Comparison of ENCODE assay signal across 1 cellular context in genomic region chr1:185528084-185528656, GRCh38.
A peak's percentile ranks its signal among the peaks of the same experiment; 100 is the strongest.
TF ChIP-seq lines count a peak whose summit lies in the region.

No MANE protein-coding gene starts in this region.

TF ChIP-seq in K562, 482 proteins besides CTCF, POLR2A, EP300 and RAD21 (continued from another document and continues in another):
- TF ChIP-seq, protein P1, sequence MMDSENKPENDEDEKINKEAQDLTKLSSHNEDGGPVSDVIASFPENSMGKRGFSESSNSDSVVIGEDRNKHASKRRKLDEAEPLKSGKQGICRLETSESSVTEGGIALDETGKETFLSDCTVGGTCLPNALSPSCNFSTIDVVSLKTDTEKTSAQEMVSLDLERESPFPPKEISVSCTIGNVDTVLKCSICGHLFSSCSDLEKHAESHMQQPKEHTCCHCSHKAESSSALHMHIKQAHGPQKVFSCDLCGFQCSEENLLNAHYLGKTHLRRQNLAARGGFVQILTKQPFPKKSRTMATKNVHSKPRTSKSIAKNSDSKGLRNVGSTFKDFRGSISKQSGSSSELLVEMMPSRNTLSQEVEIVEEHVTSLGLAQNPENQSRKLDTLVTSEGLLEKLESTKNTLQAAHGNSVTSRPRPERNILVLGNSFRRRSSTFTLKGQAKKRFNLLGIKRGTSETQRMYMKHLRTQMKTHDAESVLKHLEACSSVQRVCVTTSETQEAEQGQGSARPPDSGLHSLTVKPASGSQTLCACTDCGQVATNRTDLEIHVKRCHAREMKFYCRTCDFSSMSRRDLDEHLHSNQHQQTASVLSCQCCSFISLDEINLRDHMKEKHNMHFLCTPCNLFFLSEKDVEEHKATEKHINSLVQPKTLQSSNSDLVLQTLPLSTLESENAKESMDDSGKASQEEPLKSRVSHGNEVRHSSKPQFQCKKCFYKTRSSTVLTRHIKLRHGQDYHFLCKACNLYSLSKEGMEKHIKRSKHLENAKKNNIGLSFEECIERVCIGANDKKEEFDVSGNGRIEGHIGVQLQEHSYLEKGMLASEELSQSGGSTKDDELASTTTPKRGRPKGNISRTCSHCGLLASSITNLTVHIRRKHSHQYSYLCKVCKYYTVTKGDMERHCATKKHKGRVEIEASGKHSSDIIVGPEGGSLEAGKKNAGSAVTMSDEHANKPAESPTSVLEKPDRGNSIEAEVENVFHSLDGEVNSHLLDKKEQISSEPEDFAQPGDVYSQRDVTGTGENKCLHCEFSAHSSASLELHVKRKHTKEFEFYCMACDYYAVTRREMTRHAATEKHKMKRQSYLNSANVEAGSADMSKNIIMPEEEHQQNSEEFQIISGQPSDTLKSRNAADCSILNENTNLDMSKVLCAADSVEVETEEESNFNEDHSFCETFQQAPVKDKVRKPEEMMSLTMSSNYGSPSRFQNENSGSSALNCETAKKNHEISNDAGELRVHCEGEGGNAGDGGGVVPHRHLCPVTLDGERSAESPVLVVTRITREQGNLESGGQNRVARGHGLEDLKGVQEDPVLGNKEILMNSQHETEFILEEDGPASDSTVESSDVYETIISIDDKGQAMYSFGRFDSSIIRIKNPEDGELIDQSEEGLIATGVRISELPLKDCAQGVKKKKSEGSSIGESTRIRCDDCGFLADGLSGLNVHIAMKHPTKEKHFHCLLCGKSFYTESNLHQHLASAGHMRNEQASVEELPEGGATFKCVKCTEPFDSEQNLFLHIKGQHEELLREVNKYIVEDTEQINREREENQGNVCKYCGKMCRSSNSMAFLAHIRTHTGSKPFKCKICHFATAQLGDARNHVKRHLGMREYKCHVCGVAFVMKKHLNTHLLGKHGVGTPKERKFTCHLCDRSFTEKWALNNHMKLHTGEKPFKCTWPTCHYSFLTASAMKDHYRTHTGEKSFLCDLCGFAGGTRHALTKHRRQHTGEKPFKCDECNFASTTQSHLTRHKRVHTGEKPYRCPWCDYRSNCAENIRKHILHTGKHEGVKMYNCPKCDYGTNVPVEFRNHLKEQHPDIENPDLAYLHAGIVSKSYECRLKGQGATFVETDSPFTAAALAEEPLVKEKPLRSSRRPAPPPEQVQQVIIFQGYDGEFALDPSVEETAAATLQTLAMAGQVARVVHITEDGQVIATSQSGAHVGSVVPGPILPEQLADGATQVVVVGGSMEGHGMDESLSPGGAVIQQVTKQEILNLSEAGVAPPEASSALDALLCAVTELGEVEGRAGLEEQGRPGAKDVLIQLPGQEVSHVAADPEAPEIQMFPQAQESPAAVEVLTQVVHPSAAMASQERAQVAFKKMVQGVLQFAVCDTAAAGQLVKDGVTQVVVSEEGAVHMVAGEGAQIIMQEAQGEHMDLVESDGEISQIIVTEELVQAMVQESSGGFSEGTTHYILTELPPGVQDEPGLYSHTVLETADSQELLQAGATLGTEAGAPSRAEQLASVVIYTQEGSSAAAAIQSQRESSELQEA (IDR thresholded peaks at IDR 0.05; ENCODE audit: low read depth) = no peak
- TF ChIP-seq ZNF445 (CRISPR knock-in tag; IDR thresholded peaks at IDR 0.05; ENCODE audit: low read depth) (no peak), TEAD4 (IDR thresholded peaks at IDR 0.05; ENCODE audit: low read length) (peak; percentile 49), TEAD4 (CRISPR knock-in tag; IDR thresholded peaks at IDR 0.05; ENCODE audit: borderline replicate concordance) (no peak), TAL1 (IDR thresholded peaks at IDR 0.05) (peak; percentile 51), ZNF316 (IDR thresholded peaks at IDR 0.05) (peak; percentile 86), JUNB (CRISPR knock-in tag; conservative IDR thresholded peaks at IDR 0.05) (no peak), ZNF764 (CRISPR knock-in tag; IDR thresholded peaks at IDR 0.05; ENCODE audit: low read depth) (no peak), CBFA2T3 (IDR thresholded peaks at IDR 0.05) (peak; percentile 74), SUPT5H (IDR thresholded peaks at IDR 0.05) (no peak), ELF2 (CRISPR knock-in tag; IDR thresholded peaks at IDR 0.05) (no peak), FOSL1 (tag; conservative IDR thresholded peaks at IDR 0.05) (peak; percentile 54; the same call in 1 of the 2 replicates), BCLAF1 (IDR thresholded peaks at IDR 0.05; ENCODE audit: borderline replicate concordance in 1 of 2, control insufficient read depth in 1 of 2, low read depth in 2 of 2, low read length in 1 of 2) (no peak), REST (CRISPR knock-in tag; IDR thresholded peaks at IDR 0.05; ENCODE audit: low read depth) (no peak), ARID1B (IDR thresholded peaks at IDR 0.05) (peak; percentile 62), TCF3 (CRISPR knock-in tag; IDR thresholded peaks at IDR 0.05) (peak; percentile 75), SFPQ (IDR thresholded peaks at IDR 0.05; ENCODE audit: low read depth, low read length) (no peak), MEF2A (IDR thresholded peaks at IDR 0.05; ENCODE audit: control insufficient read depth, low read depth, low read length) (peak; percentile 47; the same call in 1 of the 2 replicates), TBL1XR1 (IDR thresholded peaks at IDR 0.05; ENCODE audit: low read length in 2 of 2) (no peak), JUND (IDR thresholded peaks at IDR 0.05; ENCODE audit: borderline replicate concordance, low read depth, low read length) (peak; percentile 60; the same call in 1 of the 2 replicates), JUND (tag; IDR thresholded peaks at IDR 0.05; ENCODE audit: borderline replicate concordance, low read depth, low read length) (peak; percentile 54; the same call in 1 of the 3 replicates), CBFA2T2 (conservative IDR thresholded peaks at IDR 0.05) (peak; percentile 61), SMARCA4 (IDR thresholded peaks at IDR 0.05) (no peak), NFIC (IDR thresholded peaks at IDR 0.05) (no peak), SMARCE1 (IDR thresholded peaks at IDR 0.05) (peak; percentile 38; the same call in 1 of the 2 replicates), PRDM10 (IDR thresholded peaks at IDR 0.05; ENCODE audit: partially characterized antibody) (no peak), ZEB2 (IDR thresholded peaks at IDR 0.05) (peak; percentile 68), ZNF561 (CRISPR knock-in tag; conservative IDR thresholded peaks at IDR 0.05) (no peak), EHMT2 (IDR thresholded peaks at IDR 0.05) (no peak), ZFP30 (CRISPR knock-in tag; IDR thresholded peaks at IDR 0.05; ENCODE audit: borderline replicate concordance) (no peak)
- TF ChIP-seq, protein P2, sequence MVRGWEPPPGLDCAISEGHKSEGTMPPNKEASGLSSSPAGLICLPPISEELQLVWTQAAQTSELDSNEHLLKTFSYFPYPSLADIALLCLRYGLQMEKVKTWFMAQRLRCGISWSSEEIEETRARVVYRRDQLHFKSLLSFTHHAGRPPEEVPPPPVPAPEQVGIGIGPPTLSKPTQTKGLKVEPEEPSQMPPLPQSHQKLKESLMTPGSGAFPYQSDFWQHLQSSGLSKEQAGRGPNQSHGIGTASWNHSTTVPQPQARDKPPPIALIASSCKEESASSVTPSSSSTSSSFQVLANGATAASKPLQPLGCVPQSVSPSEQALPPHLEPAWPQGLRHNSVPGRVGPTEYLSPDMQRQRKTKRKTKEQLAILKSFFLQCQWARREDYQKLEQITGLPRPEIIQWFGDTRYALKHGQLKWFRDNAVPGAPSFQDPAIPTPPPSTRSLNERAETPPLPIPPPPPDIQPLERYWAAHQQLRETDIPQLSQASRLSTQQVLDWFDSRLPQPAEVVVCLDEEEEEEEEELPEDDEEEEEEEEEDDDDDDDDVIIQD (CRISPR knock-in tag; IDR thresholded peaks at IDR 0.05) = no peak
- TF ChIP-seq, protein P3, sequence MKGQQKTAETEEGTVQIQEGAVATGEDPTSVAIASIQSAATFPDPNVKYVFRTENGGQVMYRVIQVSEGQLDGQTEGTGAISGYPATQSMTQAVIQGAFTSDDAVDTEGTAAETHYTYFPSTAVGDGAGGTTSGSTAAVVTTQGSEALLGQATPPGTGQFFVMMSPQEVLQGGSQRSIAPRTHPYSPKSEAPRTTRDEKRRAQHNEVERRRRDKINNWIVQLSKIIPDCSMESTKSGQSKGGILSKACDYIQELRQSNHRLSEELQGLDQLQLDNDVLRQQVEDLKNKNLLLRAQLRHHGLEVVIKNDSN (CRISPR knock-in tag; IDR thresholded peaks at IDR 0.05) = no peak
- TF ChIP-seq, protein P4, sequence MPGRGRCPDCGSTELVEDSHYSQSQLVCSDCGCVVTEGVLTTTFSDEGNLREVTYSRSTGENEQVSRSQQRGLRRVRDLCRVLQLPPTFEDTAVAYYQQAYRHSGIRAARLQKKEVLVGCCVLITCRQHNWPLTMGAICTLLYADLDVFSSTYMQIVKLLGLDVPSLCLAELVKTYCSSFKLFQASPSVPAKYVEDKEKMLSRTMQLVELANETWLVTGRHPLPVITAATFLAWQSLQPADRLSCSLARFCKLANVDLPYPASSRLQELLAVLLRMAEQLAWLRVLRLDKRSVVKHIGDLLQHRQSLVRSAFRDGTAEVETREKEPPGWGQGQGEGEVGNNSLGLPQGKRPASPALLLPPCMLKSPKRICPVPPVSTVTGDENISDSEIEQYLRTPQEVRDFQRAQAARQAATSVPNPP (IDR thresholded peaks at IDR 0.05; ENCODE audit: borderline replicate concordance, insufficient read depth, insufficient read length) = no peak
